21 cellular contexts compared by ENCODE assay signal in the genomic region with DNA sequence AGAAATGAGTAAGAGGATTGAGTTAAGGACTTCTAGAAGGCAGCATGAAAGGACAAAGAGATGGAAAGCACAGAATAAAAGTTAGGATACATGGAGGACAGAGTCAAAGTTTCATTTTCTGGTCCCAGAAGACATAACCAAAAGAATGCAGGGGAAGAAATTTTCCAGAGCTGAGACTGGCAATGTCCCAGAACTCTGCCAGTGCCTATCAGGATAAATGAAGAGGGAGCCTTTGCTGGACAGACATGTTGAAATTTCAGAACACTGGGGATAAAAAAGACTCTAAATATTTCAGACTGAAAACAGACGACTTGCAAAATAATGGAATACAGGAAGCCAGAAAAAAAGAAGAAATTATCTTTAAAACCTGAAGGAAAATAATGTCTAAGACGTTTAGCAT.
"Had no signal": no experiment of that assay in that cellular context is flagged by ENCODE, and none has a peak within 500 bp of the region (broad histone marks: within the 10 kb centered on the region; RNA-seq: fewer than 3 reads in every experiment).

No MANE protein-coding gene starts in this region.

- ATAC-seq: activated CD8-positive, alpha-beta memory T cell treated with anti-CD3 and anti-CD28 coated beads, Interleukin-2, amount 10 ng/mL, durations not matched to agents 7 days and 5 days; T-helper 17 cell; WTC11 had no signal

- H3K4me3 ChIP-seq: Peyer's patch had no signal

- H3K27ac ChIP-seq: Peyer's patch, RWPE1 had no signal

- H3K36me3 ChIP-seq: Peyer's patch had no signal

- DNase-seq: activated CD4-positive, alpha-beta T cell treated with anti-CD3 and anti-CD28 coated beads, Interleukin-2, amount 10 ng/mL, durations not matched to agents 24 days and 14 days; activated CD4-positive, alpha-beta T cell treated with anti-CD3 and anti-CD28 coated beads, Interleukin-2, amount 50 U/mL, for 48 hours; activated CD4-positive, CD25-positive, alpha-beta regulatory T cell treated with anti-CD3 and anti-CD28 coated beads, Interleukin-2, amount 50 U/mL, for 72 hours; activated CD8-positive, alpha-beta memory T cell treated with anti-CD3 and anti-CD28 coated beads, Interleukin-2, amount 10 ng/mL, durations not matched to agents 7 days and 5 days; activated effector memory CD4-positive, alpha-beta T cell treated with Interleukin-2 at 50 U/mL for 16 hours; activated naive CD4-positive, alpha-beta T cell; activated T-cell treated with anti-CD3 and anti-CD28 coated beads, Interleukin-2, amount 50 U/mL, for 24 hours; amygdala; Kasumi-1; NCI-H1105 treated with DMSO at 0.1 percent for 48 hours; NCI-H1436 treated with DMSO at 0.1 percent for 48 hours; NCI-H187; NCI-H2081; NCI-H446; NCI-H524; SHP77; T-helper 17 cell; T-helper 9 cell had no signal

- H3K9me3 ChIP-seq: Peyer's patch had no signal

- H3K27me3 ChIP-seq: Peyer's patch had no signal
